Comparison of ENCODE assay signal across 10 cellular contexts in genomic region chr20:25012616-25013189, GRCh38.
"Had no signal": no experiment of that assay in that cellular context is flagged by ENCODE, and none has a peak within 500 bp of the region (broad histone marks: within the 10 kb centered on the region; RNA-seq: fewer than 3 reads in every experiment).

No MANE protein-coding gene starts in this region.

- H3K9me3 ChIP-seq: esophagus squamous epithelium, heart left ventricle, ovary, transverse colon had no signal

- DNase-seq: activated naive CD4-positive, alpha-beta T cell treated with anti-CD3 and anti-CD28 coated beads for 36 hours; cerebellar nuclear complex; esophagus squamous epithelium; foreskin fibroblast; T-helper 2 cell; transverse colon had no signal

- H3K36me3 ChIP-seq: ovary had no signal

- H3K27me3 ChIP-seq: esophagus squamous epithelium, heart left ventricle, ovary, transverse colon had no signal

- H3K27ac ChIP-seq: esophagus squamous epithelium, ovary, skin epidermis, transverse colon had no signal

- H3K4me3 ChIP-seq: esophagus squamous epithelium, heart left ventricle, ovary, skin epidermis, transverse colon had no signal

- FAIRE-seq: keratinocyte had no signal
